9 cellular contexts compared by ENCODE assay signal in the genomic region with DNA sequence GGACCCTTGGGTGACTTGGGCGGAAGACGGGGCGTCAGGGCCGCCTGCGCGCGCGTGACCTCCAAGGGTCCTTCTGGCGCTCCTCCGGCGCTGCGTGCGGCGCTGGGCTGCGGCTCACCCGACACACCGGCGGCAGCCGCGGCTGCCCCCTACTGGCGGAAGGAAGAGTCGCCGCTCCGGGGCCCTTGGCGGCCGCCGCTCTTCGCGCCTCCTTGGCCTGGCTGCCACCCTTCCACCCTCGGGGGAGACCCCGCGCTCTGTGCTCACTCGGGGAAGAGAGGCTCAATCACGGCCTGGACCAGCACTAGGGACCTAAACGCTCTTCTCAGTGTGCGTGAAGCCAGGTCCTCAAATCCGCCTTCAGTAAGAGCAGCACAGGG.
DNase-seq lines count a peak whose midpoint lies in the region; ATAC-seq, FAIRE-seq and TF ChIP-seq lines count a peak whose summit lies in the region.
"Had no signal": no experiment of that assay in that cellular context is flagged by ENCODE, and none has a peak within 500 bp of the region (broad histone marks: within the 10 kb centered on the region; RNA-seq: fewer than 3 reads in every experiment).

No MANE protein-coding gene starts in this region.

- H3K27ac Mint-ChIP-seq in astrocyte (ENCODE audit: unreplicated experiment), result no peak overlapping the region
- H3K27ac Mint-ChIP-seq: stimulated activated naive CD8-positive, alpha-beta T cell treated with anti-CD3 and anti-CD28 coated beads, Interleukin-15, Interleukin-2, amounts not matched to agents 100 ng/mL and 50 ng/mL, for 24 hours had no signal

- H3K9ac ChIP-seq in astrocyte (ENCODE audit: low read length) (peak overlapping the region; percentile 57), iPS-20b (ENCODE audit: low read depth, low read length) (no peak overlapping the region), skeletal muscle tissue (ENCODE audit: low read depth in 1 of 3, low read length in 3 of 3) (no peak overlapping the region)

- H3K9me3 Mint-ChIP-seq in astrocyte (ENCODE audit: unreplicated experiment), result no peaks in the 10 kb centered on the region
- H3K9me3 Mint-ChIP-seq: stimulated activated naive CD8-positive, alpha-beta T cell treated with anti-CD3 and anti-CD28 coated beads, Interleukin-15, Interleukin-2, amounts not matched to agents 100 ng/mL and 50 ng/mL, for 24 hours had no signal

- peak overlapping the region; percentile 96 for H3K4me2 ChIP-seq in astrocyte (ENCODE audit: low read length)

- peak; percentile 26 for TF ChIP-seq CTCF in AG09319 (IDR thresholded peaks at IDR 0.05; ENCODE audit: low read depth, low read length)
- TF ChIP-seq CTCF in RWPE1 (conservative IDR thresholded peaks at IDR 0.05; ENCODE audit: low read depth), result peak; percentile 2; the same call in 1 of the 2 replicates
- peak; percentile 40 for TF ChIP-seq CTCF in astrocyte (IDR thresholded peaks at IDR 0.05; ENCODE audit: insufficient read depth, low read depth, low read length)

- no peak for FAIRE-seq in astrocyte (lab: Jason Lieb, UNC)

- no peaks in the 10 kb centered on the region for H4K20me1 ChIP-seq in astrocyte (ENCODE audit: insufficient read depth, low read length)

- DNase-seq in AG09319 (ENCODE audit: extremely low read depth, low read depth) (no peak), RWPE1 (ENCODE audit: low spot score) (peak; percentile 27), astrocyte (ENCODE audit: low read depth) (no peak), COR-L47 (lab: John Stamatoyannopoulos, UW) (no peak)

- no peaks in the 10 kb centered on the region for H3K36me3 Mint-ChIP-seq in astrocyte (ENCODE audit: low read depth, unreplicated experiment)

- H3K4me3 ChIP-seq in astrocyte (ENCODE audit: insufficient read depth, low read depth, low read length), result peak overlapping the region; percentile 49
- peak overlapping the region; percentile 81 for H3K4me3 ChIP-seq in iPS-20b (ENCODE audit: low read length)
- H3K4me3 ChIP-seq in skeletal muscle tissue (ENCODE audit: low read length in 3 of 3), result peak overlapping the region in 2 of 3 donors; percentile 45 to 61

- POLR2A ChIA-PET in RWPE1 (lab: Yijun Ruan, JAX; ENCODE audit: low non-redundant PET), result no interaction called here

- H3K27ac ChIP-seq in RWPE1, result no peak overlapping the region
- no peak overlapping the region for H3K27ac ChIP-seq in astrocyte (ENCODE audit: low read depth, low read length)
- no peak overlapping the region for H3K27ac ChIP-seq in iPS-20b (ENCODE audit: low read length)
- H3K27ac ChIP-seq in skeletal muscle tissue (ENCODE audit: low read depth, low read length), result no peak overlapping the region

- no peaks in the 10 kb centered on the region for H3K4me1 Mint-ChIP-seq in astrocyte (ENCODE audit: low read depth, unreplicated experiment)

- peaks cover 67% of the 10 kb centered on the region for H3K27me3 Mint-ChIP-seq in astrocyte (ENCODE audit: low read depth, unreplicated experiment)

- H3K27me3 ChIP-seq in astrocyte (ENCODE audit: insufficient read depth, low read length) (peaks cover 13% of the 10 kb centered on the region), iPS-20b (ENCODE audit: insufficient read depth, low read length) (peaks cover 50% of the 10 kb centered on the region), skeletal muscle tissue (ENCODE audit: control insufficient read depth in 3 of 3, insufficient read depth in 3 of 3, low read length in 3 of 3) (peaks cover 26 to 31% (median 30%) of the 10 kb centered on the region in 3 donors)

- H3K4me1 ChIP-seq in astrocyte (ENCODE audit: insufficient read depth, low read length) (no peaks in the 10 kb centered on the region), iPS-20b (ENCODE audit: insufficient read depth, low read length) (no peaks in the 10 kb centered on the region), skeletal muscle tissue (ENCODE audit: control insufficient read depth in 3 of 3, insufficient read depth in 3 of 3, low read length in 3 of 3) (peaks cover 9 to 10% (median 9%) of the 10 kb centered on the region in 3 donors)

- peak; percentile 83 for ATAC-seq in GM19023 (IDR thresholded peaks at IDR 0.05; ENCODE audit: unreplicated experiment)
- peak; percentile 88 for ATAC-seq in HG03139 (IDR thresholded peaks at IDR 0.05; ENCODE audit: unreplicated experiment)

- no peaks in the 10 kb centered on the region for H3K9me3 ChIP-seq in astrocyte (ENCODE audit: insufficient read depth, low read depth, low read length)
- H3K9me3 ChIP-seq in iPS-20b (ENCODE audit: insufficient read depth, low read depth, low read length), result no peaks in the 10 kb centered on the region
- H3K9me3 ChIP-seq in skeletal muscle tissue (ENCODE audit: control insufficient read depth in 3 of 3, low read length in 3 of 3), result no peaks in the 10 kb centered on the region

- H3K36me3 ChIP-seq in astrocyte (ENCODE audit: insufficient read depth, low read length) (no peaks in the 10 kb centered on the region), iPS-20b (ENCODE audit: insufficient read depth, low read depth, low read length) (no peaks in the 10 kb centered on the region), skeletal muscle tissue (ENCODE audit: control insufficient read depth in 3 of 3, insufficient read depth in 3 of 3, low read length in 3 of 3) (no peaks in the 10 kb centered on the region)

- CTCF ChIA-PET in RWPE1 (lab: Yijun Ruan, JAX), result interaction anchor here (0.6 to 2.6 kb wide), 18 partner anchors 9 to 1765 kb away, joined by 3 to 16 read pairs (median 3); no protein-coding TSS in a partner anchor

- no peaks in the 10 kb centered on the region for H3K79me2 ChIP-seq in astrocyte (ENCODE audit: insufficient read depth, low read length)

- H3K4me3 Mint-ChIP-seq in astrocyte (ENCODE audit: unreplicated experiment), result peak overlapping the region; percentile 78
- H3K4me3 Mint-ChIP-seq: stimulated activated naive CD8-positive, alpha-beta T cell treated with anti-CD3 and anti-CD28 coated beads, Interleukin-15, Interleukin-2, amounts not matched to agents 100 ng/mL and 50 ng/mL, for 24 hours had no signal

- H2AFZ ChIP-seq in astrocyte (ENCODE audit: low read depth, low read length), result peak overlapping the region; percentile 96
